In the genomic region with DNA sequence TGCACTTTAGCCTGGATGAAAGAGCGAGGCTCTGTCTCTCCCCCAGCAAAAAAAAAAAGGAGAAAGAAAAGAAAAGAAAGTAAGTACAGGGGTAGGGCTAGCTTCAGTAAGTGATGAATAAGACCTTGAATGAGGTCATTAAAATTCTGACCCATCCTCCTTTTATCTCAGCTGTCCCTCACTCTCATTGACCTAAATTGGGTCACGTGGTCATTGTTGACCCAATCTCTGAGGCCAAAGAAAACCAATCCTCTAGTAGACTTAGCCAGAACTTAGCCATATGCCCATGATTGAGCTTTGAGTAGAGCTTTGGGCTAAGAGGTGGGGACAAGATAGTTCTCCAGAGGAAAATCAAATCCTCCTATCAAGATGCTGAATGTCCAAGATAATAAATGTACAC, we compare ENCODE assay signal across 32 cellular contexts.
"Had no signal": no experiment of that assay in that cellular context is flagged by ENCODE, and none has a peak within 500 bp of the region (broad histone marks: within the 10 kb centered on the region; RNA-seq: fewer than 3 reads in every experiment).

No MANE protein-coding gene starts in this region.

- FAIRE-seq: astrocyte, bronchial epithelial cell had no signal

- DNase-seq: activated effector memory CD4-positive, alpha-beta T cell treated with anti-CD3 and anti-CD28 coated beads, Interleukin-2, amount 50 U/mL, for 16 hours; activated effector memory CD4-positive, alpha-beta T cell treated with Interleukin-2 at 50 U/mL for 16 hours; activated gamma-delta T cell; activated gamma-delta T cell treated with Interleukin-2 at 50 U/mL for 16 hours; activated naive CD4-positive, alpha-beta T cell; activated naive CD4-positive, alpha-beta T cell treated with anti-CD3 and anti-CD28 coated beads for 36 hours; activated naive CD4-positive, alpha-beta T cell treated with anti-CD3 and anti-CD28 coated beads, Interleukin-2, amount 10 ng/mL, durations not matched to agents 7 days and 5 days; activated naive CD4-positive, alpha-beta T cell treated with anti-CD3 and anti-CD28 coated beads, Interleukin-2, amount 50 U/mL, for 16 hours; activated naive CD4-positive, alpha-beta T cell treated with Interleukin-2 at 50 U/mL for 16 hours; activated naive CD8-positive, alpha-beta T cell treated with anti-CD3 and anti-CD28 coated beads for 36 hours; activated naive CD8-positive, alpha-beta T cell treated with anti-CD3 and anti-CD28 coated beads, Interleukin-2, amount 10 ng/mL, durations not matched to agents 7 days and 5 days; activated naive CD8-positive, alpha-beta T cell treated with anti-CD3 and anti-CD28 coated beads, Interleukin-2, amount 50 U/mL, for 24 hours; activated T-cell treated with anti-CD3 and anti-CD28 coated beads, Interleukin-2, amount 50 U/mL, for 24 hours; activated T-cell treated with anti-CD3 and anti-CD28 coated beads, Interleukin-2, amount 50 U/mL, for 4 hours; activated T-cell treated with anti-CD3 and anti-CD28 coated beads, Interleukin-2, amount 50 U/mL, for 48 hours; activated T-cell treated with anti-CD3 and anti-CD28 coated beads, Interleukin-2, amount 50 U/mL, for 72 hours; adrenal gland; amniotic stem cell; amygdala; anterior cingulate cortex; aorta; body of pancreas; brain microvascular endothelial cell; central memory CD4-positive, alpha-beta T cell; cerebellar nuclear complex had no signal

- H3K27ac ChIP-seq: adrenal gland, ascending aorta, body of pancreas, brain microvascular endothelial cell, breast epithelium, cardiac muscle cell had no signal

- H3K9me3 ChIP-seq: adrenal gland, ascending aorta, body of pancreas, breast epithelium had no signal

- H3K4me3 ChIP-seq: adrenal gland, ascending aorta, body of pancreas, breast epithelium, cardiac muscle cell had no signal

- H3K4me1 ChIP-seq: adrenal gland, ascending aorta, body of pancreas, breast epithelium had no signal

- H3K36me3 ChIP-seq: adrenal gland, ascending aorta, brain microvascular endothelial cell, breast epithelium, cardiac muscle cell had no signal

- ATAC-seq: activated naive CD4-positive, alpha-beta T cell treated with anti-CD3 and anti-CD28 coated beads, Interleukin-2, amount 50 U/mL, for 72 hours; activated naive CD8-positive, alpha-beta T cell treated with anti-CD3 and anti-CD28 coated beads, Interleukin-2, amount 50 U/mL, for 24 hours; activated T-cell treated with anti-CD3 and anti-CD28 coated beads, Interleukin-2, amount 50 U/mL, for 4 hours; activated T-cell treated with anti-CD3 and anti-CD28 coated beads, Interleukin-2, amount 50 U/mL, for 72 hours; activated T-helper 17 cell treated with anti-CD3 and anti-CD28 coated beads, Interleukin-2, amount 50 U/mL, for 72 hours; body of pancreas had no signal

- H3K27me3 ChIP-seq: adrenal gland, ascending aorta, body of pancreas, brain microvascular endothelial cell, breast epithelium, cardiac muscle cell had no signal
